In genomic region chr16:78249056-78249455, GRCh38 we compare ENCODE assay signal across 13 cellular contexts.
DNase-seq lines count a peak whose midpoint lies in the region; ATAC-seq and TF ChIP-seq lines count a peak whose summit lies in the region.
"Had no signal": no experiment of that assay in that cellular context is flagged by ENCODE, and none has a peak within 500 bp of the region (broad histone marks: within the 10 kb centered on the region; RNA-seq: fewer than 3 reads in every experiment).

No MANE protein-coding gene starts in this region.

- intact Hi-C loops in Calu3 (cut with micrococcal nuclease; ENCODE audit: unreplicated experiment), result loop anchor here (10.0 kb wide), 3 partner anchors 126 to 736 kb away; no protein-coding TSS in a partner anchor

- H3K4me1 ChIP-seq in lung (ENCODE audit: control insufficient read depth in 2 of 2, insufficient read depth in 2 of 2, low read length in 2 of 2), result no peaks in the 10 kb centered on the region
- H3K4me1 ChIP-seq: BE2C had no signal

- CTCF ChIA-PET in Calu3 (lab: Charles Lee), result interaction anchor here (1.1 kb wide), 1 partner anchor 44 kb away, joined by 4 read pairs; no protein-coding TSS in a partner anchor

- H3K27ac ChIP-seq in lung (ENCODE audit: low read depth in 1 of 2, low read length in 1 of 2), result no peak overlapping the region
- H3K27ac ChIP-seq: brain microvascular endothelial cell had no signal

- H3K9me3 Mint-ChIP-seq in Calu3 (ENCODE audit: low read depth, unreplicated experiment) (peaks cover 6% of the 10 kb centered on the region), endothelial cell (ENCODE audit: unreplicated experiment) (no peaks in the 10 kb centered on the region)

- peaks cover 22% of the 10 kb centered on the region for H3K4me1 Mint-ChIP-seq in Calu3 (ENCODE audit: low read depth, unreplicated experiment)
- H3K4me1 Mint-ChIP-seq in endothelial cell (ENCODE audit: unreplicated experiment), result peaks cover 5% of the 10 kb centered on the region

- TF ChIP-seq POLR2A in erythroblast (IDR thresholded peaks at IDR 0.05; ENCODE audit: low read length), result no peak

- H3K36me3 Mint-ChIP-seq in Calu3 (ENCODE audit: insufficient read depth, unreplicated experiment), result no peaks in the 10 kb centered on the region
- H3K36me3 Mint-ChIP-seq in endothelial cell (ENCODE audit: low read depth, unreplicated experiment), result no peaks in the 10 kb centered on the region

- H3K36me3 ChIP-seq in lung (ENCODE audit: control insufficient read depth in 2 of 2, insufficient read depth in 2 of 2, low read length in 2 of 2), result peaks cover 0 to 2% of the 10 kb centered on the region in 2 donors
- H3K36me3 ChIP-seq: BE2C, brain microvascular endothelial cell had no signal

- no peaks in the 10 kb centered on the region for H3K9me3 ChIP-seq in lung (ENCODE audit: control insufficient read depth in 2 of 2, insufficient read depth in 1 of 2, low read length in 1 of 2)
- H3K9me3 ChIP-seq: BE2C had no signal

- 72 to 80% methylated on average over 13 of the region's 13 CpGs for WGBS in lung, 2 donors

- no peaks in the 10 kb centered on the region for H3K27me3 ChIP-seq in lung (ENCODE audit: control insufficient read depth, insufficient read depth)
- H3K27me3 ChIP-seq: BE2C, brain microvascular endothelial cell had no signal

- H3K27me3 Mint-ChIP-seq in Calu3 (ENCODE audit: unreplicated experiment) (no peaks in the 10 kb centered on the region), endothelial cell (ENCODE audit: unreplicated experiment) (peaks cover 2% of the 10 kb centered on the region)

- H3K4me3 ChIP-seq in lung, result no peak overlapping the region

- ATAC-seq in lung (ENCODE audit: insufficient read depth, low FRiP score), result peak; percentile 70
- no peak for ATAC-seq in stimulated activated naive CD8-positive, alpha-beta T cell treated with anti-CD3 and anti-CD28 coated beads, Interleukin-15, Interleukin-2, amounts not matched to agents 100 U/mL and 50 U/mL, for 24 hours
- no peak for ATAC-seq in GM18517 (IDR thresholded peaks at IDR 0.05; ENCODE audit: unreplicated experiment)

- no peak overlapping the region for H3K4me3 Mint-ChIP-seq in Calu3 (ENCODE audit: low read depth, unreplicated experiment)
- no peak overlapping the region for H3K4me3 Mint-ChIP-seq in endothelial cell (ENCODE audit: unreplicated experiment)
- H3K4me3 Mint-ChIP-seq: activated T-helper 1 cell treated with anti-CD3 and anti-CD28 coated beads, Interleukin-12 subunit alpha, Interleukin-12 subunit beta, Interleukin-2, Interleukin-4 antibody, amounts not matched to agents 30 ng/mL and 10 ng/mL and 1 ng/mL, durations not matched to agents 14 hours and 24 hours and 36 hours had no signal

- DNase-seq in Calu3 (peak; percentile 48), NCI-H1092 treated with DMSO at 0.1 percent for 48 hours (lab: John Stamatoyannopoulos, UW) (peak; percentile 89), endothelial cell (ENCODE audit: low spot score) (peak; percentile 15), lung (ENCODE audit: low spot score) (peak; percentile 63), Ammon's horn (ENCODE audit: low spot score) (no peak), erythroblast (lab: John Stamatoyannopoulos, UW) (no peak)
- DNase-seq in stimulated activated naive CD8-positive, alpha-beta T cell treated with anti-CD3 and anti-CD28 coated beads, Interleukin-15, Interleukin-2, amounts not matched to agents 100 U/mL and 50 U/mL, for 24 hours, result no peak
- DNase-seq: activated CD4-positive, alpha-beta T cell treated with anti-CD3 and anti-CD28 coated beads for 48 hours; BE2C; brain microvascular endothelial cell; GF-D8 had no signal

- BruUV-seq in Calu3 (replicated peaks; lab: Mats Ljungman, UMichigan), result no TSS peak

- H3K27ac Mint-ChIP-seq in Calu3 (ENCODE audit: unreplicated experiment), result no peak overlapping the region
- H3K27ac Mint-ChIP-seq in endothelial cell (ENCODE audit: unreplicated experiment), result no peak overlapping the region
- H3K27ac Mint-ChIP-seq: activated T-helper 1 cell treated with anti-CD3 and anti-CD28 coated beads, Interleukin-12 subunit alpha, Interleukin-12 subunit beta, Interleukin-2, Interleukin-4 antibody, amounts not matched to agents 30 ng/mL and 10 ng/mL and 1 ng/mL, durations not matched to agents 14 hours and 24 hours and 36 hours had no signal

- TF ChIP-seq CTCF in Calu3 (IDR thresholded peaks at IDR 0.05; ENCODE audit: unreplicated experiment) (peak; percentile 15), endothelial cell (IDR thresholded peaks at IDR 0.05; ENCODE audit: unreplicated experiment) (no peak), lung (IDR thresholded peaks at IDR 0.05; ENCODE audit: control extremely low read depth, extremely low read depth) (no peak)

Comparison
In these comparisons a context has a peak if more than half of its experiments do, and no peak if none do; other contexts are left out.
1. DNase-seq: peak in Calu3 (single experiment), NCI-H1092 treated with DMSO at 0.1 percent for 48 hours (single experiment), endothelial cell (single experiment) and lung (single experiment); none in stimulated activated naive CD8-positive, alpha-beta T cell treated with anti-CD3 and anti-CD28 coated beads, Interleukin-15, Interleukin-2, amounts not matched to agents 100 U/mL and 50 U/mL, for 24 hours (single experiment), Ammon's horn (single experiment) and erythroblast (0 of 2).